ENCODE assay signal across 27 cellular contexts in genomic region chr20:32839982-32840285, GRCh38. TPM values are rescaled to one million over a fixed set of nuclear protein-coding genes. Genes with fewer than 3 reads are reported as not detected.
DNase-seq lines count a peak whose midpoint lies in the region; ATAC-seq and TF ChIP-seq lines count a peak whose summit lies in the region.
"Had no signal": no experiment of that assay in that cellular context is flagged by ENCODE, and none has a peak within 500 bp of the region (broad histone marks: within the 10 kb centered on the region; RNA-seq: fewer than 3 reads in every experiment).

No MANE protein-coding gene starts in this region.

- H3K4me1 Mint-ChIP-seq in activated T-cell treated with anti-CD3 and anti-CD28 coated beads, Interleukin-2, amount 50 U/mL, for 72 hours (ENCODE audit: low read depth), result peaks cover 50% of the 10 kb centered on the region
- peaks cover 33% of the 10 kb centered on the region for H3K4me1 Mint-ChIP-seq in activated T-helper 17 cell treated with anti-CD3 and anti-CD28 coated beads, Interleukin-2, amount 50 U/mL, for 72 hours
- H3K4me1 Mint-ChIP-seq in natural killer cell, result peaks cover 25 to 35% of the 10 kb centered on the region in 2 donors

- DNase-seq in activated T-cell treated with anti-CD3 and anti-CD28 coated beads, Interleukin-2, amount 50 U/mL, for 72 hours, result no peak
- DNase-seq in activated T-cell treated with anti-CD3 and anti-CD28 coated beads, Interleukin-2, amount 50 U/mL, for 1 hour, result no peak
- peak; percentile 41 for DNase-seq in NCI-H187 treated with DMSO at 0.1 percent for 48 hours (lab: John Stamatoyannopoulos, UW)
- no peak for DNase-seq in natural killer cell
- DNase-seq in stimulated activated CD8-positive, alpha-beta memory T cell treated with anti-CD3 and anti-CD28 coated beads, Interleukin-4, amount 100 ng/mL, for 48 hours, result no peak
- DNase-seq in AML-193 (lab: John Stamatoyannopoulos, UW), result no peak
- no peak for DNase-seq in NCI-H1417 treated with DMSO at 0.1 percent for 48 hours (lab: John Stamatoyannopoulos, UW)
- DNase-seq: activated CD4-positive, alpha-beta T cell treated with anti-CD3 and anti-CD28 coated beads for 48 hours; activated gamma-delta T cell; aorta; Calu3; foreskin keratinocyte; hippocampal formation; left cardiac atrium; NCI-H1436; PC-9; Right ventricle myocardium superior; stimulated activated CD4-positive, alpha-beta T cell treated with anti-CD3 and anti-CD28 coated beads, Interleukin-12 subunit alpha, Interleukin-12 subunit beta, amount 100 ng/mL, for 4 hours; stimulated activated CD4-positive, alpha-beta T cell treated with anti-CD3 and anti-CD28 coated beads, Interleukin-4, amount 100 ng/mL, for 1 hour; stimulated activated naive CD4-positive, alpha-beta T cell; uterus had no signal

- no peak for TF ChIP-seq CTCF in natural killer cell (IDR thresholded peaks at IDR 0.05)

- H3K27ac Mint-ChIP-seq in activated T-cell treated with anti-CD3 and anti-CD28 coated beads, Interleukin-2, amount 50 U/mL, for 72 hours, result peak overlapping the region; percentile 91
- H3K27ac Mint-ChIP-seq in activated T-helper 17 cell treated with anti-CD3 and anti-CD28 coated beads, Interleukin-2, amount 50 U/mL, for 72 hours, result peak overlapping the region; percentile 90
- peak overlapping the region; percentile 49 to 50 for H3K27ac Mint-ChIP-seq in natural killer cell
- H3K27ac Mint-ChIP-seq: progenitor cell of endocrine pancreas; T-helper 2 cell treated with Interferon-gamma antibody and Interleukin-4, amounts not matched to agents 5 μg/mL and 100 μg/mL, for 36 hours had no signal

- peak in 1 of 2 donors; percentile 15 for ATAC-seq in activated T-cell treated with anti-CD3 and anti-CD28 coated beads, Interleukin-2, amount 50 U/mL, for 72 hours (replicated peaks in 1 of 2)
- no peak for ATAC-seq in activated T-helper 17 cell treated with anti-CD3 and anti-CD28 coated beads, Interleukin-2, amount 50 U/mL, for 72 hours (replicated peaks)
- ATAC-seq in natural killer cell, result no peak
- ATAC-seq: foreskin keratinocyte, left cardiac atrium, sciatic nerve had no signal

- no peaks in the 10 kb centered on the region for H3K27me3 Mint-ChIP-seq in activated T-cell treated with anti-CD3 and anti-CD28 coated beads, Interleukin-2, amount 50 U/mL, for 72 hours (ENCODE audit: low read depth)
- H3K27me3 Mint-ChIP-seq in activated T-helper 17 cell treated with anti-CD3 and anti-CD28 coated beads, Interleukin-2, amount 50 U/mL, for 72 hours, result no peaks in the 10 kb centered on the region
- H3K27me3 Mint-ChIP-seq in natural killer cell (ENCODE audit: low read depth in 2 of 2), result no peaks in the 10 kb centered on the region
- H3K27me3 Mint-ChIP-seq: progenitor cell of endocrine pancreas had no signal

- no peaks in the 10 kb centered on the region for H3K9me3 Mint-ChIP-seq in activated T-cell treated with anti-CD3 and anti-CD28 coated beads, Interleukin-2, amount 50 U/mL, for 72 hours
- no peaks in the 10 kb centered on the region for H3K9me3 Mint-ChIP-seq in activated T-helper 17 cell treated with anti-CD3 and anti-CD28 coated beads, Interleukin-2, amount 50 U/mL, for 72 hours
- H3K9me3 Mint-ChIP-seq in natural killer cell, result no peaks in the 10 kb centered on the region
- H3K9me3 Mint-ChIP-seq: T-helper 2 cell treated with Interferon-gamma antibody and Interleukin-4, amounts not matched to agents 5 μg/mL and 100 μg/mL, for 36 hours had no signal

- H3K4me3 Mint-ChIP-seq in activated T-cell treated with anti-CD3 and anti-CD28 coated beads, Interleukin-2, amount 50 U/mL, for 72 hours, result peak overlapping the region in 1 of 2 donors; percentile 79
- H3K4me3 Mint-ChIP-seq in activated T-helper 17 cell treated with anti-CD3 and anti-CD28 coated beads, Interleukin-2, amount 50 U/mL, for 72 hours, result no peak overlapping the region
- no peak overlapping the region for H3K4me3 Mint-ChIP-seq in natural killer cell
- H3K4me3 Mint-ChIP-seq: T-helper 2 cell treated with Interferon-gamma antibody and Interleukin-4, amounts not matched to agents 5 μg/mL and 100 μg/mL, for 36 hours had no signal

- intact Hi-C loops in natural killer cell (cut with micrococcal nuclease), result no loop called here

- H3K36me3 Mint-ChIP-seq in activated T-cell treated with anti-CD3 and anti-CD28 coated beads, Interleukin-2, amount 50 U/mL, for 72 hours (ENCODE audit: insufficient read depth in 2 of 2), result peaks cover 23 to 41% of the 10 kb centered on the region in 2 donors
- peaks cover 100% of the 10 kb centered on the region for H3K36me3 Mint-ChIP-seq in activated T-helper 17 cell treated with anti-CD3 and anti-CD28 coated beads, Interleukin-2, amount 50 U/mL, for 72 hours (ENCODE audit: low read depth)
- H3K36me3 Mint-ChIP-seq in natural killer cell, result peaks cover 13% of the 10 kb centered on the region

RNA-seq across cellular contexts. Expression of gene EFCAB8, which starts 18.8 kb away (rescaled TPM):
- total RNA-seq in activated T-cell treated with anti-CD3 and anti-CD28 coated beads, Interleukin-2, amount 50 U/mL, for 72 hours, result 1 to 10 TPM; 1.7 to 2.7 TPM
- total RNA-seq in activated T-helper 17 cell treated with anti-CD3 and anti-CD28 coated beads, Interleukin-2, amount 50 U/mL, for 72 hours, result under 1 TPM; 0.19 to 0.45 TPM
- total RNA-seq in natural killer cell, result 1 to 10 TPM; 1.2 to 2.9 (median 2.3) TPM
- total RNA-seq: cardiac muscle cell, foreskin keratinocyte, NCI-H460, PC-9, Right ventricle myocardium superior had no signal

RNA-seq across cellular contexts. Expression of gene MAPRE1, which starts 20.2 kb away (rescaled TPM):
- 100 to 1,000 TPM in 1 of 2 donors, 10 to 100 TPM in 1; 94.6 to 100 TPM for total RNA-seq in activated T-cell treated with anti-CD3 and anti-CD28 coated beads, Interleukin-2, amount 50 U/mL, for 72 hours
- 100 to 1,000 TPM in 1 of 2 donors, 10 to 100 TPM in 1; 77.3 to 141 TPM for total RNA-seq in activated T-helper 17 cell treated with anti-CD3 and anti-CD28 coated beads, Interleukin-2, amount 50 U/mL, for 72 hours
- 100 to 1,000 TPM; 133 to 139 (median 137) TPM for total RNA-seq in natural killer cell
